Comparison of ENCODE assay signal across 10 cellular contexts in the genomic region with DNA sequence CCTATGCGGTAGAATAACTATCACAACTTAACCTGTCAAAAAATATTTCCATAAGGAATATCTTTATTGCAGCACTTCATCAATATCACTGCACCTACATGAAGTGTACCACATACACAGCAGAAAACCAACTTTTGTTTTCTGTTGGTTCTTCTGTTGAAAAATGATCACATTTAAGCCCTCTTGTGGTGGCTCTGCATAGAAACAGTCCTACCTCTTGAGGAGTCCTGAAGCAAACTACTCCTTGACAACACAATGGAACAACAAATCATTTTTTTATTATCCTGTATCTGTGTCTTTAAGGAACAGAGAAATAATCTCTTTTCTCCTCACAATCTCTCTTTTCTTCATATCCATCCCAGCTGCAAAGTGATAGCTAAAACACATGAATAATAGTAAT. TPM values are rescaled to one million over a fixed set of nuclear protein-coding genes. Genes with fewer than 3 reads are reported as not detected.
DNase-seq lines count a peak whose midpoint lies in the region; FAIRE-seq and TF ChIP-seq lines count a peak whose summit lies in the region.
"Had no signal": no experiment of that assay in that cellular context is flagged by ENCODE, and none has a peak within 500 bp of the region (broad histone marks: within the 10 kb centered on the region; RNA-seq: fewer than 3 reads in every experiment).

No MANE protein-coding gene starts in this region.

- H3K4me3 ChIP-seq in BE2C (ENCODE audit: low read depth, low read length) = no peak overlapping the region
- H3K4me3 ChIP-seq in GM23248 = no peak overlapping the region
- H3K4me3 ChIP-seq in PC-9 = no peak overlapping the region
- H3K4me3 ChIP-seq in thyroid gland (replicated peaks in 1 of 3) = no peak overlapping the region

- H3K27ac ChIP-seq in GM23248 = no peak overlapping the region
- H3K27ac ChIP-seq in PC-9 = no peak overlapping the region
- H3K27ac ChIP-seq in thyroid gland = no peak overlapping the region

- no peak overlapping the region for H2AFZ ChIP-seq in GM23248
- H2AFZ ChIP-seq in PC-9 = no peak overlapping the region

- H3K4me1 ChIP-seq in BE2C = no peaks in the 10 kb centered on the region
- H3K4me1 ChIP-seq in GM23248 (ENCODE audit: insufficient read depth) = no peaks in the 10 kb centered on the region
- no peaks in the 10 kb centered on the region for H3K4me1 ChIP-seq in PC-9 (replicated peaks; ENCODE audit: insufficient read depth)
- no peaks in the 10 kb centered on the region for H3K4me1 ChIP-seq in thyroid gland

- FAIRE-seq in RCC 7860 (lab: Jason Lieb, UNC) = no peak

- DNase-seq in BE2C (peak; percentile 14), GM23248 (peak; percentile 32), PC-9 (peak in 1 of 2 experiments; percentile 32), glomerular visceral epithelial cell (ENCODE audit: extremely low spot score) (peak; percentile 18), thyroid gland (no peak), NCI-H2081 (lab: John Stamatoyannopoulos, UW) (no peak), RCC 7860 (ENCODE audit: low spot score) (no peak)
- no peak for DNase-seq in stimulated activated CD8-positive, alpha-beta memory T cell treated with anti-CD3 and anti-CD28 coated beads, Interleukin-4, amount 100 ng/mL, for 48 hours
- DNase-seq: activated CD8-positive, alpha-beta memory T cell treated with anti-CD3 and anti-CD28 coated beads for 24 hours; left colon had no signal

- intact Hi-C loops in PC-9 (cut with micrococcal nuclease; ENCODE audit: unreplicated experiment) = no loop called here
- intact Hi-C loops in thyroid gland (cut with DNase I) = no loop called here

- no peaks in the 10 kb centered on the region for H3K36me3 ChIP-seq in BE2C
- H3K36me3 ChIP-seq in GM23248 (ENCODE audit: low read depth) = no peaks in the 10 kb centered on the region
- no peaks in the 10 kb centered on the region for H3K36me3 ChIP-seq in PC-9 (ENCODE audit: low read depth)
- no peaks in the 10 kb centered on the region for H3K36me3 ChIP-seq in thyroid gland

- no peak overlapping the region for H3K9ac ChIP-seq in GM23248

- peak; percentile 68 for TF ChIP-seq CTCF in BE2C (IDR thresholded peaks at IDR 0.05; ENCODE audit: low read depth, low read length)
- TF ChIP-seq CTCF in PC-9 (conservative IDR thresholded peaks at IDR 0.05) = peak; percentile 42; the same call in 1 of the 2 replicates
- peak in 2 of 6 experiments; percentile 18 to 28 for TF ChIP-seq CTCF in thyroid gland (IDR thresholded peaks at IDR 0.05)

- CTCF ChIA-PET in PC-9 (lab: Charles Lee) = no interaction called here

- no peaks in the 10 kb centered on the region for H3K9me3 ChIP-seq in BE2C
- no peaks in the 10 kb centered on the region for H3K9me3 ChIP-seq in GM23248 (ENCODE audit: low read depth)
- no peaks in the 10 kb centered on the region for H3K9me3 ChIP-seq in PC-9 (ENCODE audit: insufficient read depth, low read depth)
- no peaks in the 10 kb centered on the region for H3K9me3 ChIP-seq in thyroid gland

- no peak overlapping the region for H3K4me2 ChIP-seq in GM23248 (ENCODE audit: unreplicated experiment)
- H3K4me2 ChIP-seq in PC-9 = no peak overlapping the region

- no peak for TF ChIP-seq POLR2A in thyroid gland (IDR thresholded peaks at IDR 0.05)

- WGBS in GM23248 (ENCODE audit: low coverage in 1 of 2, low lambda C conversion rate in 2 of 2, missing lambda C conversion rate in 2 of 2), 2 experiments = 53 to 61% methylated on average over 1 of the region's 1 CpG
- 80 to 82% methylated on average over 1 of the region's 1 CpG for WGBS in thyroid gland, 2 donors

- no peaks in the 10 kb centered on the region for H3K9me2 ChIP-seq in GM23248 (ENCODE audit: insufficient read depth)
- H3K9me2 ChIP-seq in PC-9 (ENCODE audit: insufficient read depth) = no peaks in the 10 kb centered on the region

- H3K27me3 ChIP-seq in BE2C = no peaks in the 10 kb centered on the region
- H3K27me3 ChIP-seq in GM23248 (replicated peaks; ENCODE audit: insufficient read depth) = peaks cover 4% of the 10 kb centered on the region
- H3K27me3 ChIP-seq in PC-9 (ENCODE audit: insufficient read depth, low read depth) = no peaks in the 10 kb centered on the region
- no peaks in the 10 kb centered on the region for H3K27me3 ChIP-seq in thyroid gland

- POLR2A ChIA-PET in PC-9 (lab: Charles Lee; ENCODE audit: unreplicated experiment) = no interaction called here

- BruUV-seq in PC-9 (replicated peaks; lab: Mats Ljungman, UMichigan) = no TSS peak

- in situ Hi-C loops in GM23248 (cut with MboI) = loop anchor here (25.0 kb wide), 1 partner anchor 799 kb away; no protein-coding TSS in a partner anchor

- no peaks in the 10 kb centered on the region for H4K20me1 ChIP-seq in GM23248 (ENCODE audit: insufficient read depth)
- no peaks in the 10 kb centered on the region for H4K20me1 ChIP-seq in PC-9 (ENCODE audit: insufficient read depth)

- H3F3A ChIP-seq in GM23248 (ENCODE audit: insufficient read depth) = no peaks in the 10 kb centered on the region
- H3F3A ChIP-seq in PC-9 (ENCODE audit: insufficient read depth, low read depth) = no peaks in the 10 kb centered on the region

- H3K79me2 ChIP-seq in GM23248 (ENCODE audit: insufficient read depth) = no peaks in the 10 kb centered on the region
- no peaks in the 10 kb centered on the region for H3K79me2 ChIP-seq in PC-9 (ENCODE audit: low read depth)

RNA-seq across cellular contexts. Expression of a gene that starts 39.8 kb away (rescaled TPM):
- polyA plus RNA-seq in BE2C (2012; ENCODE audit: insufficient read depth, insufficient read length, low read depth) = not detected
- total RNA-seq in GM23248 (2014; rRNA removed; shearing (Covaris generic)) = not detected in 2 replicates
- not detected in 2 replicates for polyA plus RNA-seq in GM23248 (2016; fragmentation: Nextera tagmentation; extraction: Ambion mirVana)
- total RNA-seq in PC-9 (2021) (not detected in 2 replicates), thyroid gland (not detected)

Comparison
In these comparisons a context has a peak if more than half of its experiments do, and no peak if none do; other contexts are left out.
1. DNase-seq: peak in BE2C (single experiment), GM23248 (single experiment) and glomerular visceral epithelial cell (single experiment); none in thyroid gland (0 of 2), NCI-H2081 (0 of 2), stimulated activated CD8-positive, alpha-beta memory T cell treated with anti-CD3 and anti-CD28 coated beads, Interleukin-4, amount 100 ng/mL, for 48 hours (single experiment) and RCC 7860 (single experiment).